Comparison of ENCODE assay signal across 8 cellular contexts in the genomic region with DNA sequence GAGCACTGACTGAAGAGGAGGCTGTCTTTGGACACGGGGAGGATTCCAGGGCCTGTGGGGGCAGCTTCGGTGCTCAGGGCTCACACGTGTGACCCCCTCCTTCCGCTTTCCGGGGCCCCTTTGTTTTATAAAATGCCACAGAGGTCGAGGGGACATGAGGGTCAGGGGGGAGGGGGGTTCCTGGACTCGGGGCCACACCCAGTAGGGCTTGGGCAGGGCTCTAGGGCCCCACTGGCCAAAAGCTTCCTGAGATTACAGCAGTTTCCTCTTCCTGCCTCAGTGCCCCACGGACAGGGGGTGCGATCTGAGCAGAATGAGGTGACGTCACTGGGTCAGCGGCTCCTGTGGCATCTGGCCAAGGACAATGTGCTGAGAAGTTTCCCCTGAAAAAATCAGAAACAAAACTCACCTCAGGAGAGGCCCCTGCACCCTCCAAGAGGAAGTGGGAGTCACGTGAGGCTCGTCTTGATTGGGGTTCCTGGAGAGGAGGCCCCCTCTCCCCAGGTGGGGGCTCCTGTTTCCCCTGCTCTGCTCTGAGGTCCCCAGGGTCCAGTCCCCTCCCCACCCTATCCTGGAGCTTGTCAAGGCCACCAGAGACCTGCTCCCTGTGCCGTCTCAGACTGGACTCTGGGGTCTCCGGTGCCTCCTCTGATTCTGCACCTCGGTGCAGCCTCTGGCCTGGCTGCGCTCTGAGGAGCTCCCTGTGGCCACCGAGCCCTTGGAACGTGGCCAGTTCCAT. TPM values are rescaled to one million over a fixed set of nuclear protein-coding genes. Genes with fewer than 3 reads are reported as not detected.
DNase-seq lines count a peak whose midpoint lies in the region; ATAC-seq and TF ChIP-seq lines count a peak whose summit lies in the region.

No MANE protein-coding gene starts in this region.

- peak; percentile 40 for ATAC-seq in GM18519 (IDR thresholded peaks at IDR 0.05; ENCODE audit: low FRiP score, unreplicated experiment)
- peak; percentile 69 for ATAC-seq in HG02938 (IDR thresholded peaks at IDR 0.05; ENCODE audit: unreplicated experiment)
- ATAC-seq in T-helper 17 cell, result peak; percentile 74

- H3K4me1 Mint-ChIP-seq in T-helper 17 cell (peaks cover 43% of the 10 kb centered on the region), mesothelial cell of epicardium (peaks cover 35% of the 10 kb centered on the region)
- H3K4me1 Mint-ChIP-seq in dendritic cell treated with granulocyte-macrophage colony-stimulating factor and Interleukin-4, amounts not matched to agents 40 ng/mL and 50 ng/mL, for 4 days (ENCODE audit: low read depth), result peaks cover 39% of the 10 kb centered on the region

- no peaks in the 10 kb centered on the region for H3K27me3 Mint-ChIP-seq in T-helper 17 cell
- peaks cover 21% of the 10 kb centered on the region for H3K27me3 Mint-ChIP-seq in dendritic cell treated with granulocyte-macrophage colony-stimulating factor and Interleukin-4, amounts not matched to agents 40 ng/mL and 50 ng/mL, for 4 days
- no peaks in the 10 kb centered on the region for H3K27me3 Mint-ChIP-seq in mesothelial cell of epicardium (ENCODE audit: low read depth)

- H3K9me3 Mint-ChIP-seq in dendritic cell treated with granulocyte-macrophage colony-stimulating factor and Interleukin-4, amounts not matched to agents 40 ng/mL and 50 ng/mL, for 4 days, result peaks cover 13% of the 10 kb centered on the region
- H3K9me3 Mint-ChIP-seq in mesothelial cell of epicardium, result no peaks in the 10 kb centered on the region

- DNase-seq in T-helper 17 cell, result peak in 1 of 3 donors; percentile 41
- DNase-seq in mesothelial cell of epicardium (ENCODE audit: low spot score in 2 of 2, unreplicated experiment in 2 of 2), result no peak
- DNase-seq in NCI-H1048 (lab: John Stamatoyannopoulos, UW), result no peak
- no peak for DNase-seq in NCI-H2196 treated with DMSO at 0.1 percent for 48 hours (lab: John Stamatoyannopoulos, UW; ENCODE audit: unreplicated experiment)

- H3K9me3 ChIP-seq in T-helper 17 cell (ENCODE audit: control insufficient read depth, low read length, poor library complexity, severe bottlenecking), result no peaks in the 10 kb centered on the region

- H3K4me3 Mint-ChIP-seq in T-helper 17 cell (peak overlapping the region; percentile 81), mesothelial cell of epicardium (no peak overlapping the region)
- H3K4me3 Mint-ChIP-seq in dendritic cell treated with granulocyte-macrophage colony-stimulating factor and Interleukin-4, amounts not matched to agents 40 ng/mL and 50 ng/mL, for 4 days, result no peak overlapping the region

- no peak for TF ChIP-seq CTCF in mesothelial cell of epicardium (IDR thresholded peaks at IDR 0.05; ENCODE audit: unreplicated experiment)

- H3K36me3 Mint-ChIP-seq in T-helper 17 cell (ENCODE audit: low read depth) (no peaks in the 10 kb centered on the region), mesothelial cell of epicardium (no peaks in the 10 kb centered on the region)
- peaks cover 10% of the 10 kb centered on the region for H3K36me3 Mint-ChIP-seq in dendritic cell treated with granulocyte-macrophage colony-stimulating factor and Interleukin-4, amounts not matched to agents 40 ng/mL and 50 ng/mL, for 4 days (ENCODE audit: low read depth)

- H3K27ac ChIP-seq in temporal lobe (ENCODE audit: low read depth, low read length), result peak overlapping the region; percentile 89

- peak overlapping the region; percentile 84 for H3K27ac Mint-ChIP-seq in T-helper 17 cell
- H3K27ac Mint-ChIP-seq in dendritic cell treated with granulocyte-macrophage colony-stimulating factor and Interleukin-4, amounts not matched to agents 40 ng/mL and 50 ng/mL, for 4 days, result peak overlapping the region; percentile 88
- H3K27ac Mint-ChIP-seq in mesothelial cell of epicardium, result peak overlapping the region; percentile 95

- intact Hi-C loops in dendritic cell treated with granulocyte-macrophage colony-stimulating factor and Interleukin-4, amounts not matched to agents 40 ng/mL and 50 ng/mL, for 4 days (cut with micrococcal nuclease), result no loop called here

RNA-seq across cellular contexts. Expression of gene IFITM3, which starts 6.4 kb away (rescaled TPM):
- total RNA-seq in T-helper 17 cell, result 10 to 100 TPM in 1 of 2 donors, 1 to 10 TPM in 1; 2.5 to 25.2 TPM
- 540 to 561 TPM (median 547 TPM) in 3 replicates for total RNA-seq in mesothelial cell of epicardium
- total RNA-seq in temporal lobe, result 5.2 TPM

RNA-seq across cellular contexts. Expression of gene IFITM1, which starts 13.2 kb away (rescaled TPM):
- total RNA-seq in T-helper 17 cell (100 to 1,000 TPM; 344 to 363 TPM), mesothelial cell of epicardium (120 to 128 TPM (median 122 TPM) in 3 replicates), temporal lobe (3.9 TPM)

RNA-seq across cellular contexts. Expression of gene IFITM2, which starts 19.4 kb away (rescaled TPM):
- total RNA-seq in T-helper 17 cell, result 100 to 1,000 TPM; 550 to 570 TPM
- total RNA-seq in mesothelial cell of epicardium, result 208 to 224 TPM (median 210 TPM) in 3 replicates
- total RNA-seq in temporal lobe, result 2.0 TPM

RNA-seq across cellular contexts. Expression of gene IFITM5, which starts 27.7 kb away (rescaled TPM):
- total RNA-seq in T-helper 17 cell (not detected), mesothelial cell of epicardium (not detected in 3 replicates), temporal lobe (not detected)

RNA-seq across cellular contexts. Expression of gene PGGHG, which starts 38.1 kb away (rescaled TPM):
- total RNA-seq in T-helper 17 cell, result 100 to 1,000 TPM; 317 to 350 TPM
- total RNA-seq in mesothelial cell of epicardium, result 101 to 109 TPM (median 103 TPM) in 3 replicates
- 1.5 TPM for total RNA-seq in temporal lobe

Comparison
In these comparisons a context has a peak if more than half of its experiments do, and no peak if none do; other contexts are left out.
1. RNA of gene IFITM3, which starts 6.4 kb away (total RNA-seq): 540 to 561 TPM in mesothelial cell of epicardium; 2.5 to 25.2 TPM in T-helper 17 cell and 5.2 TPM in temporal lobe (single experiment); every median in the first group is over 10 times any median in the second.
2. RNA of gene IFITM1, which starts 13.2 kb away (total RNA-seq): 344 to 363 TPM in T-helper 17 cell and 120 to 128 TPM in mesothelial cell of epicardium; 3.9 TPM in temporal lobe (single experiment); every median in the first group is over 10 times any median in the second.
3. RNA of gene IFITM2, which starts 19.4 kb away (total RNA-seq): 550 to 570 TPM in T-helper 17 cell and 208 to 224 TPM in mesothelial cell of epicardium; 2.0 TPM in temporal lobe (single experiment); every median in the first group is over 10 times any median in the second.
4. Peak in every context shown above with its lines, with median percentiles within 50 percentile points of each other: ATAC-seq and H3K27ac Mint-ChIP-seq.